Comparison of ENCODE assay signal across 9 cellular contexts in genomic region chr15:62391565-62392262, GRCh38. TPM values are rescaled to one million over a fixed set of nuclear protein-coding genes. Genes with fewer than 3 reads are reported as not detected.
A peak's percentile ranks its signal among the peaks of the same experiment; 100 is the strongest.
DNase-seq lines count a peak whose midpoint lies in the region; ATAC-seq, FAIRE-seq and TF ChIP-seq lines count a peak whose summit lies in the region.
"Had no signal": no experiment of that assay in that cellular context is flagged by ENCODE, and none has a peak within 500 bp of the region (broad histone marks: within the 10 kb centered on the region; RNA-seq: fewer than 3 reads in every experiment).

No MANE protein-coding gene starts in this region.

- H3K4me1 Mint-ChIP-seq in natural killer cell: peaks cover 26 to 31% of the 10 kb centered on the region in 2 donors

- DNase-seq in GM12891 (ENCODE audit: insufficient read length, low spot score) (peak; percentile 30), NCI-H2171 treated with DMSO at 0.1 percent for 48 hours (lab: John Stamatoyannopoulos, UW) (peak; percentile 29), foreskin melanocyte (peak; percentile 43), natural killer cell (peak; percentile 17), upper lobe of right lung (peak; percentile 78), NCI-H2029 treated with DMSO at 0.1 percent for 48 hours (lab: John Stamatoyannopoulos, UW) (no peak)
- peak; percentile 72 for DNase-seq in activated effector memory CD4-positive, alpha-beta T cell treated with anti-CD3 and anti-CD28 coated beads, Interleukin-2, amount 50 U/mL, for 16 hours
- no peak for DNase-seq in effector CD8-positive, alpha-beta T cell (lab: John Stamatoyannopoulos, UW)

- no peaks in the 10 kb centered on the region for H3K36me3 ChIP-seq in upper lobe of right lung

- H3K4me3 ChIP-seq in upper lobe of right lung: peak overlapping the region; percentile 98

- ATAC-seq in natural killer cell (peak in 2 of 3 donors; percentile 27 to 38), upper lobe of right lung (peak; percentile 77)

- H3K27me3 Mint-ChIP-seq in natural killer cell (ENCODE audit: low read depth in 2 of 2): peaks cover 12 to 26% of the 10 kb centered on the region in 2 donors

- no peaks in the 10 kb centered on the region for H3K27me3 ChIP-seq in upper lobe of right lung

- H3K27ac ChIP-seq in upper lobe of right lung: no peak overlapping the region
- H3K27ac ChIP-seq: epithelial cell of prostate had no signal

- H3K36me3 Mint-ChIP-seq in natural killer cell: no peaks in the 10 kb centered on the region

- H3K27ac Mint-ChIP-seq in natural killer cell: no peak overlapping the region

- peak overlapping the region; percentile 97 for H3K4me3 Mint-ChIP-seq in natural killer cell

- no peak for FAIRE-seq in GM12891 (lab: Jason Lieb, UNC)

- TF ChIP-seq POLR2A in GM12891 (IDR thresholded peaks at IDR 0.05; ENCODE audit: low read depth, low read length): no peak

- peaks cover 17% of the 10 kb centered on the region for H3K4me1 ChIP-seq in upper lobe of right lung

- TF ChIP-seq CTCF in natural killer cell (IDR thresholded peaks at IDR 0.05) (no peak), upper lobe of right lung (IDR thresholded peaks at IDR 0.05) (peak; percentile 36)

- no peaks in the 10 kb centered on the region for H3K9me3 ChIP-seq in upper lobe of right lung

- no peaks in the 10 kb centered on the region for H3K9me3 Mint-ChIP-seq in natural killer cell

- intact Hi-C loops in natural killer cell (cut with micrococcal nuclease): no loop called here
- intact Hi-C loops in upper lobe of right lung (cut with DNase I): no loop called here

TF ChIP-seq in GM12891, 5 proteins besides CTCF, POLR2A, EP300 and RAD21:
- TF ChIP-seq POLR2AphosphoS5 (IDR thresholded peaks at IDR 0.05; ENCODE audit: low read depth, low read length): no peak
- TF ChIP-seq TAF1 (IDR thresholded peaks at IDR 0.05; ENCODE audit: low read depth, low read length): no peak
- no peak for TF ChIP-seq PAX5 (IDR thresholded peaks at IDR 0.05; ENCODE audit: insufficient read depth, low read length, severe bottlenecking)
- no peak for TF ChIP-seq SPI1 (IDR thresholded peaks at IDR 0.05; ENCODE audit: low read depth, low read length)
- no peak for TF ChIP-seq POU2F2 (IDR thresholded peaks at IDR 0.05; ENCODE audit: low read depth, low read length)

RNA-seq across cellular contexts. Expression of gene TLN2, which starts 1.4 kb away (rescaled TPM):
- 0.27 TPM for polyA plus RNA-seq in GM12891 (2012; ENCODE audit: low read depth, missing spikeins)
- total RNA-seq in natural killer cell: 1 to 10 TPM in 2 of 3 donors, under 1 TPM in 1; 0.70 to 2.4 (median 1.2) TPM
- 9.3 TPM for total RNA-seq in upper lobe of right lung

Comparison
In these comparisons a context has a peak if more than half of its experiments do, and no peak if none do; other contexts are left out.
1. DNase-seq: peak in GM12891 (single experiment), NCI-H2171 treated with DMSO at 0.1 percent for 48 hours (single experiment), activated effector memory CD4-positive, alpha-beta T cell treated with anti-CD3 and anti-CD28 coated beads, Interleukin-2, amount 50 U/mL, for 16 hours (single experiment), foreskin melanocyte (single experiment), natural killer cell (single experiment) and upper lobe of right lung (single experiment); none in NCI-H2029 treated with DMSO at 0.1 percent for 48 hours (single experiment) and effector CD8-positive, alpha-beta T cell (single experiment).